Comparison of ENCODE assay signal across 10 cellular contexts in genomic region chr18:27921904-27922541, GRCh38.
A peak's percentile ranks its signal among the peaks of the same experiment; 100 is the strongest.
DNase-seq lines count a peak whose midpoint lies in the region; ATAC-seq and TF ChIP-seq lines count a peak whose summit lies in the region.
"Had no signal": no experiment of that assay in that cellular context is flagged by ENCODE, and none has a peak within 500 bp of the region (broad histone marks: within the 10 kb centered on the region; RNA-seq: fewer than 3 reads in every experiment).

No MANE protein-coding gene starts in this region.

- peak overlapping the region; percentile 85 for H2AFZ ChIP-seq in mammary epithelial cell (ENCODE audit: low read depth, low read length)

- TF ChIP-seq CTCF in AG04450 (IDR thresholded peaks at IDR 0.05; ENCODE audit: low read depth, low read length) (no peak), mammary epithelial cell (conservative IDR thresholded peaks at IDR 0.05 in 1 of 2, IDR thresholded peaks at IDR 0.05 in 1 of 2; ENCODE audit: extremely low read depth in 1 of 2, insufficient read depth in 1 of 2, low read depth in 1 of 2, low read length in 2 of 2) (no peak), lower lobe of right lung (IDR thresholded peaks at IDR 0.05) (no peak)

- peak; percentile 36 to 43 for ATAC-seq in lower lobe of right lung
- no peak for ATAC-seq in activated naive CD8-positive, alpha-beta T cell treated with anti-CD3 and anti-CD28 coated beads, Interleukin-2, amount 50 U/mL, for 24 hours
- no peak for ATAC-seq in activated T-cell treated with anti-CD3 and anti-CD28 coated beads, Interleukin-2, amount 50 U/mL, for 72 hours (replicated peaks in 1 of 2)
- ATAC-seq: natural killer cell treated with Interleukin-12 subunit alpha and Interleukin-12 subunit beta and Interleukin-15 and Interleukin-18, amount 100 ng/mL, for 72 hours had no signal

- dilution Hi-C loops in mammary epithelial cell (cut with HindIII; ENCODE audit: low sequenced_read_pairs), result no loop called here

- no peaks in the 10 kb centered on the region for H3K9me3 ChIP-seq in AG04450 (ENCODE audit: control insufficient read depth, insufficient read depth, low read length)
- H3K9me3 ChIP-seq in HUES6 (ENCODE audit: control insufficient read depth, insufficient read depth, low read depth, low read length), result no peaks in the 10 kb centered on the region
- H3K9me3 ChIP-seq in mammary epithelial cell (replicated peaks; ENCODE audit: insufficient read depth, low read length), result no peaks in the 10 kb centered on the region
- H3K9me3 ChIP-seq in lower lobe of right lung, result no peaks in the 10 kb centered on the region

- no TSS peak for BruUV-seq in mammary epithelial cell (replicated peaks; lab: Mats Ljungman, UMichigan)

- POLR2A ChIA-PET in AG04450 (lab: Yijun Ruan, JAX), result no interaction called here

- peaks cover 10% of the 10 kb centered on the region for H3K9me3 Mint-ChIP-seq in activated naive CD8-positive, alpha-beta T cell treated with anti-CD3 and anti-CD28 coated beads, Interleukin-2, amount 50 U/mL, for 24 hours
- H3K9me3 Mint-ChIP-seq in activated T-cell treated with anti-CD3 and anti-CD28 coated beads, Interleukin-2, amount 50 U/mL, for 72 hours, result peaks cover 2 to 4% of the 10 kb centered on the region in 2 donors

- DNase-seq in AG04450 (ENCODE audit: low read depth, low spot score), result peak; percentile 11
- DNase-seq in mammary epithelial cell, result peak; percentile 60
- DNase-seq in lower lobe of right lung, result no peak
- no peak for DNase-seq in activated naive CD8-positive, alpha-beta T cell treated with anti-CD3 and anti-CD28 coated beads, Interleukin-2, amount 50 U/mL, for 24 hours
- no peak for DNase-seq in activated naive CD4-positive, alpha-beta T cell (lab: John Stamatoyannopoulos, UW)
- DNase-seq in NCI-H146 treated with DMSO at 0.1 percent for 48 hours (lab: John Stamatoyannopoulos, UW; ENCODE audit: unreplicated experiment), result no peak
- no peak for DNase-seq in activated T-cell treated with anti-CD3 and anti-CD28 coated beads, Interleukin-2, amount 50 U/mL, for 72 hours
- DNase-seq: CD4-positive, alpha-beta T cell had no signal

- H3K4me2 ChIP-seq in mammary epithelial cell (ENCODE audit: insufficient read depth, low read depth, low read length), result peak overlapping the region; percentile 54

- H3K27ac ChIP-seq in AG04450 (ENCODE audit: low read depth, low read length) (no peak overlapping the region), HUES6 (ENCODE audit: low read depth, low read length) (peak overlapping the region; percentile 45; the same call in 1 of the 2 replicates), mammary epithelial cell (ENCODE audit: insufficient read depth, low read depth, low read length) (no peak overlapping the region), lower lobe of right lung (no peak overlapping the region)

- WGBS in mammary epithelial cell (ENCODE audit: low coverage, missing lambda C conversion rate), result 10% methylated on average over 11 of the region's 17 CpGs

- H3K4me1 ChIP-seq in HUES6 (ENCODE audit: control insufficient read depth, insufficient read depth, low read length) (peaks cover 17% of the 10 kb centered on the region), mammary epithelial cell (ENCODE audit: insufficient read depth, low read length) (peaks cover 9% of the 10 kb centered on the region), lower lobe of right lung (no peaks in the 10 kb centered on the region)

- CTCF ChIA-PET in AG04450 (lab: Charles Lee), result no interaction called here
- CTCF ChIA-PET in mammary epithelial cell (lab: Charles Lee; ENCODE audit: low non-redundant PET), result no interaction called here

- H3K27me3 ChIP-seq in AG04450 (ENCODE audit: control insufficient read depth, insufficient read depth, low read length), result no peaks in the 10 kb centered on the region
- no peaks in the 10 kb centered on the region for H3K27me3 ChIP-seq in HUES6 (ENCODE audit: control insufficient read depth, insufficient read depth, low read length)
- no peaks in the 10 kb centered on the region for H3K27me3 ChIP-seq in mammary epithelial cell (ENCODE audit: insufficient read depth, low read length)
- no peaks in the 10 kb centered on the region for H3K27me3 ChIP-seq in lower lobe of right lung (ENCODE audit: low read depth)

- no peaks in the 10 kb centered on the region for H3K27me3 Mint-ChIP-seq in activated naive CD8-positive, alpha-beta T cell treated with anti-CD3 and anti-CD28 coated beads, Interleukin-2, amount 50 U/mL, for 24 hours
- no peaks in the 10 kb centered on the region for H3K27me3 Mint-ChIP-seq in activated T-cell treated with anti-CD3 and anti-CD28 coated beads, Interleukin-2, amount 50 U/mL, for 72 hours (ENCODE audit: low read depth)
- H3K27me3 Mint-ChIP-seq: CD4-positive, alpha-beta T cell; natural killer cell treated with Interleukin-12 subunit alpha and Interleukin-12 subunit beta and Interleukin-15 and Interleukin-18, amount 100 ng/mL, for 72 hours had no signal

- H3K79me2 ChIP-seq in mammary epithelial cell (ENCODE audit: insufficient read depth, low read length), result no peaks in the 10 kb centered on the region

- in situ Hi-C loops in mammary epithelial cell (cut with MboI; ENCODE audit: low sequenced_read_pairs in 2 of 2), result no loop called here

- H3K9ac ChIP-seq in HUES6 (ENCODE audit: low read length), result peak overlapping the region; percentile 47
- H3K9ac ChIP-seq in mammary epithelial cell (ENCODE audit: insufficient read depth, low read length), result peak overlapping the region; percentile 32

- no peak overlapping the region for H3K4me3 ChIP-seq in AG04450 (ENCODE audit: low read depth, low read length)
- no peak overlapping the region for H3K4me3 ChIP-seq in HUES6 (ENCODE audit: low read depth, low read length)
- H3K4me3 ChIP-seq in mammary epithelial cell (replicated peaks in 1 of 3; ENCODE audit: insufficient read depth in 1 of 3, low read depth in 2 of 3, low read length in 3 of 3), result peak overlapping the region in 1 of 3 experiments; percentile 11
- no peak overlapping the region for H3K4me3 ChIP-seq in lower lobe of right lung

- intact Hi-C loops in mammary epithelial cell (cut with micrococcal nuclease), result no loop called here
- intact Hi-C loops in lower lobe of right lung (cut with DNase I), result no loop called here

- no peak overlapping the region for H3K27ac Mint-ChIP-seq in activated naive CD8-positive, alpha-beta T cell treated with anti-CD3 and anti-CD28 coated beads, Interleukin-2, amount 50 U/mL, for 24 hours
- no peak overlapping the region for H3K27ac Mint-ChIP-seq in activated T-cell treated with anti-CD3 and anti-CD28 coated beads, Interleukin-2, amount 50 U/mL, for 72 hours
- H3K27ac Mint-ChIP-seq: CD4-positive, alpha-beta T cell; natural killer cell treated with Interleukin-12 subunit alpha and Interleukin-12 subunit beta and Interleukin-15 and Interleukin-18, amount 100 ng/mL, for 72 hours had no signal

- H3K4me3 Mint-ChIP-seq in activated naive CD8-positive, alpha-beta T cell treated with anti-CD3 and anti-CD28 coated beads, Interleukin-2, amount 50 U/mL, for 24 hours, result no peak overlapping the region
- no peak overlapping the region for H3K4me3 Mint-ChIP-seq in activated T-cell treated with anti-CD3 and anti-CD28 coated beads, Interleukin-2, amount 50 U/mL, for 72 hours
- H3K4me3 Mint-ChIP-seq: CD4-positive, alpha-beta T cell; natural killer cell treated with Interleukin-12 subunit alpha and Interleukin-12 subunit beta and Interleukin-15 and Interleukin-18, amount 100 ng/mL, for 72 hours had no signal

- no peaks in the 10 kb centered on the region for H3K4me1 Mint-ChIP-seq in activated naive CD8-positive, alpha-beta T cell treated with anti-CD3 and anti-CD28 coated beads, Interleukin-2, amount 50 U/mL, for 24 hours
- no peaks in the 10 kb centered on the region for H3K4me1 Mint-ChIP-seq in activated T-cell treated with anti-CD3 and anti-CD28 coated beads, Interleukin-2, amount 50 U/mL, for 72 hours (ENCODE audit: low read depth)

- H3K36me3 ChIP-seq in HUES6 (ENCODE audit: control insufficient read depth, insufficient read depth, low read length) (no peaks in the 10 kb centered on the region), mammary epithelial cell (ENCODE audit: insufficient read depth, low read length) (no peaks in the 10 kb centered on the region), lower lobe of right lung (no peaks in the 10 kb centered on the region)

- H4K20me1 ChIP-seq in mammary epithelial cell (ENCODE audit: insufficient read depth, low read length), result no peaks in the 10 kb centered on the region

- no peaks in the 10 kb centered on the region for H3K36me3 Mint-ChIP-seq in activated naive CD8-positive, alpha-beta T cell treated with anti-CD3 and anti-CD28 coated beads, Interleukin-2, amount 50 U/mL, for 24 hours (ENCODE audit: low read depth)
- no peaks in the 10 kb centered on the region for H3K36me3 Mint-ChIP-seq in activated T-cell treated with anti-CD3 and anti-CD28 coated beads, Interleukin-2, amount 50 U/mL, for 72 hours (ENCODE audit: insufficient read depth in 2 of 2)
- H3K36me3 Mint-ChIP-seq: natural killer cell treated with Interleukin-12 subunit alpha and Interleukin-12 subunit beta and Interleukin-15 and Interleukin-18, amount 100 ng/mL, for 72 hours had no signal

Comparison
In these comparisons a context has a peak if more than half of its experiments do, and no peak if none do; other contexts are left out.
1. DNase-seq: peak in AG04450 (single experiment) and mammary epithelial cell (single experiment); none in lower lobe of right lung (single experiment), activated naive CD8-positive, alpha-beta T cell treated with anti-CD3 and anti-CD28 coated beads, Interleukin-2, amount 50 U/mL, for 24 hours (single experiment), activated naive CD4-positive, alpha-beta T cell (0 of 4), NCI-H146 treated with DMSO at 0.1 percent for 48 hours (single experiment) and activated T-cell treated with anti-CD3 and anti-CD28 coated beads, Interleukin-2, amount 50 U/mL, for 72 hours (0 of 2).
2. ATAC-seq: peak in lower lobe of right lung (2 of 2); none in activated naive CD8-positive, alpha-beta T cell treated with anti-CD3 and anti-CD28 coated beads, Interleukin-2, amount 50 U/mL, for 24 hours (single experiment) and activated T-cell treated with anti-CD3 and anti-CD28 coated beads, Interleukin-2, amount 50 U/mL, for 72 hours (0 of 2).